In genomic region chr16:68529931-68530667, GRCh38 we compare ENCODE assay signal across 8 cellular contexts. TPM values are rescaled to one million over a fixed set of nuclear protein-coding genes. Genes with fewer than 3 reads are reported as not detected.
DNase-seq lines count a peak whose midpoint lies in the region; ATAC-seq and TF ChIP-seq lines count a peak whose summit lies in the region.

No MANE protein-coding gene starts in this region.

- H3K9me3 ChIP-seq in iPS-18c (ENCODE audit: control insufficient read depth, insufficient read depth, low read length) (peaks cover 2% of the 10 kb centered on the region), skeletal muscle tissue (ENCODE audit: control insufficient read depth in 3 of 3, low read length in 3 of 3) (no peaks in the 10 kb centered on the region)

- H3K4me1 ChIP-seq in skeletal muscle tissue (ENCODE audit: control insufficient read depth in 3 of 3, insufficient read depth in 3 of 3, low read length in 3 of 3), result peaks cover 14 to 22% (median 17%) of the 10 kb centered on the region in 3 donors

- ATAC-seq in HG02840 (IDR thresholded peaks at IDR 0.05; ENCODE audit: low FRiP score, unreplicated experiment), result peak; percentile 71
- no peak for ATAC-seq in GM18870 (IDR thresholded peaks at IDR 0.05; ENCODE audit: unreplicated experiment)

- peak; percentile 95 for DNase-seq in GM12865 (ENCODE audit: low read depth)
- peak; percentile 75 to 88 for DNase-seq in NCI-H2081 (lab: John Stamatoyannopoulos, UW)
- peak; percentile 22 for DNase-seq in UCSD-AML1 (lab: John Stamatoyannopoulos, UW; ENCODE audit: unreplicated experiment)
- peak; percentile 63 for DNase-seq in brain pericyte (ENCODE audit: low read depth, low spot score)

- H3K27ac ChIP-seq in skeletal muscle tissue (ENCODE audit: low read depth, low read length), result no peak overlapping the region

- peak overlapping the region; percentile 45 to 81 (median 65) for H3K9ac ChIP-seq in skeletal muscle tissue (ENCODE audit: low read depth in 1 of 3, low read length in 3 of 3)

- H3K4me3 ChIP-seq in GM12865 (ENCODE audit: low read depth, low read length), result peak overlapping the region; percentile 80
- H3K4me3 ChIP-seq in iPS-18c (ENCODE audit: insufficient read depth, low read depth, low read length), result peak overlapping the region; percentile 67
- H3K4me3 ChIP-seq in skeletal muscle tissue (ENCODE audit: low read length in 3 of 3), result peak overlapping the region; percentile 74 to 83 (median 78)

- H3K36me3 ChIP-seq in skeletal muscle tissue (ENCODE audit: control insufficient read depth in 3 of 3, insufficient read depth in 3 of 3, low read length in 3 of 3), result no peaks in the 10 kb centered on the region

- no peak for TF ChIP-seq CTCF in GM12865 (IDR thresholded peaks at IDR 0.05; ENCODE audit: insufficient read depth, low read depth, low read length, missing control alignments)

- no peaks in the 10 kb centered on the region for H3K27me3 ChIP-seq in skeletal muscle tissue (ENCODE audit: control insufficient read depth in 3 of 3, insufficient read depth in 3 of 3, low read length in 3 of 3)

RNA-seq across cellular contexts. Expression of gene ZFP90, which starts 9.0 kb away (rescaled TPM):
- 19.3 TPM for total RNA-seq in skeletal muscle tissue

Comparison
In these comparisons a context has a peak if more than half of its experiments do, and no peak if none do; other contexts are left out.
1. DNase-seq: peak in every context shown above with its lines; median percentile 95 in GM12865; 82 in NCI-H2081; 63 in brain pericyte; 22 in UCSD-AML1.